9 cellular contexts compared by ENCODE assay signal in the genomic region with DNA sequence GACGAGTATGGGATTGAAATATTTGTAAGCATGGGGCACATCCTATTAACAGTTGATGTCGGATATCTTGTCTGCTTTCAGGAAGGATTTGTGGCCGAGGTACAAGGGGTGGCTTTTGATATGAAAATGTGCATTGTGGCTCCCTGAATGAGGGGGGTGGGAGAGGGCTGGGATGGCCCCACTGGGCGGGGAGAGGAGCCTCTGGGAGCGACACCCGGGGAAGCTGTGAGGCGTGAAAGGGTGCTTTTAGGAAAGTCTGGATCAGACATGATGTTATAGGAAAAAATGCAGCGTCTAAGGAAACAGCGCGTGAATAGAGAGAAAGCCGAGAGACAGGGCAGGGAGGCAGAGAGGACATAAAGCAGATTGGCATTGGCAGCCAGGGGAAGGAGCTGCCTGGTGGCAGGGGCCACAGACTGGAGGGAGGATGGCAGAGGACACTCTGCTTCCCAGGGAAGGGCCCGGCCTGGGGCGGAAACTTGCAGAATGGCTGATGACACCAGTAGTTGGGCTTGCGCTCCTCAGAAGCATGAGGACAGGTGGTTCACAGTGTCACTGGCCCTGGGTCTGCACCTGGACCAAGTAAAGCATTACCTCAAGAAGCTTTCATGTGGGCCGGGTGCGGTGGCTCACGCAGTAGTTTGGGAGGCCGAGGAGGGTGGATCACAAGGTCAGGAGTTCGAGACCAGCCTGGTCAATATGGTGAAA.
"Had no signal": no experiment of that assay in that cellular context is flagged by ENCODE, and none has a peak within 500 bp of the region (broad histone marks: within the 10 kb centered on the region; RNA-seq: fewer than 3 reads in every experiment).

No MANE protein-coding gene starts in this region.

- H3K36me3 ChIP-seq: prostate gland had no signal

- H3K27ac ChIP-seq: prostate gland had no signal

- H3K4me3 ChIP-seq: prostate gland had no signal

- DNase-seq: activated CD4-positive, alpha-beta memory T cell treated with anti-CD3 and anti-CD28 coated beads for 36 hours; activated naive CD8-positive, alpha-beta T cell treated with anti-CD3 and anti-CD28 coated beads, Interleukin-2, amount 10 ng/mL, durations not matched to agents 7 days and 5 days; activated T-cell treated with anti-CD3 and anti-CD28 coated beads, Interleukin-2, amount 50 U/mL, for 48 hours; anterior cingulate cortex; nucleus accumbens; stimulated activated CD4-positive, alpha-beta T cell treated with anti-CD3 and anti-CD28 coated beads, Interleukin-2, amount 100 ng/mL, for 24 hours; stimulated activated naive CD4-positive, alpha-beta T cell had no signal

- ATAC-seq: activated CD4-positive, CD25-positive, alpha-beta regulatory T cell treated with anti-CD3 and anti-CD28 coated beads, Interleukin-2, amount 50 U/mL, for 24 hours had no signal

- H3K4me1 ChIP-seq: prostate gland had no signal

- H3K9me3 ChIP-seq: prostate gland had no signal
